Comparison of ENCODE assay signal across 26 cellular contexts in the genomic region with DNA sequence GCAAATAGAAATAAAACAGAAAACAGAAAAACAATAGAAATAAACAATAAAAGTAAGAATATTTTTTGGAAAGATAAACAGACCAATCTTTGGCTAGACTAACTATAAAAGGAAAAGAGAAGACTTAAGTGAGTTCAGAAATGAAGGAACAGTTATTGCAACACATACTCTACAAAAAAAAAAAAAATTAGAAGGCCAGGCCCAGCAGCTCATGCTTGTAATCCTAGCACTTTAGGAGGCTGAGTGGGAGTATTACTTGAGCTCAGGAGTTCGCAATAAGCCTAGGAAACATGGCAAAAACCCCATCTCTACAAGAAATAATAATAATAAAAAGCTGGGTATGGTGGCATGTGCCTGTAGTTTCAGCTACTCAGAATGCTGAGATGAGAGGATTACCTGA.
"Had no signal": no experiment of that assay in that cellular context is flagged by ENCODE, and none has a peak within 500 bp of the region (broad histone marks: within the 10 kb centered on the region; RNA-seq: fewer than 3 reads in every experiment).

No MANE protein-coding gene starts in this region.

- H3K4me3 Mint-ChIP-seq: mesothelial cell of epicardium; naive B cell; natural killer cell; nephron progenitor cell; neural progenitor cell; stimulated activated naive B cell treated with anti-CD40 and anti-IgM and Interleukin-4, amounts not matched to agents 10 μg/mL and 1 μg/mL and 100 μg/mL, for 72 hours had no signal

- H3K36me3 ChIP-seq: neural progenitor cell, neutrophil, right lobe of liver, stomach, thyroid gland, transverse colon, upper lobe of left lung had no signal

- H3K9me3 Mint-ChIP-seq: nephron progenitor cell, neural progenitor cell had no signal

- H3K27me3 ChIP-seq: neural progenitor cell, neutrophil, right lobe of liver, stomach, testis, thyroid gland, transverse colon, upper lobe of left lung had no signal

- H3K27me3 Mint-ChIP-seq: naive B cell; stimulated activated naive B cell treated with anti-CD40 and anti-IgM and Interleukin-4, amounts not matched to agents 10 μg/mL and 1 μg/mL and 100 μg/mL, for 72 hours had no signal

- H3K4me1 Mint-ChIP-seq: mesothelial cell of epicardium; naive B cell; natural killer cell; nephron progenitor cell; neural progenitor cell; stimulated activated naive B cell treated with anti-CD40 and anti-IgM and Interleukin-4, amounts not matched to agents 10 μg/mL and 1 μg/mL and 100 μg/mL, for 72 hours had no signal

- H3K9ac ChIP-seq: neural progenitor cell, parathyroid adenoma had no signal

- H3K27ac ChIP-seq: neural progenitor cell, neutrophil, parathyroid adenoma, psoas muscle, right lobe of liver, stomach, testis, thyroid gland, transverse colon, upper lobe of left lung had no signal

- H3K27ac Mint-ChIP-seq: mesothelial cell of epicardium; naive B cell; natural killer cell; nephron progenitor cell; neural progenitor cell; stimulated activated naive B cell treated with anti-CD40 and anti-IgM and Interleukin-4, amounts not matched to agents 10 μg/mL and 1 μg/mL and 100 μg/mL, for 72 hours had no signal

- ATAC-seq: left cardiac atrium; left lobe of liver; natural killer cell; psoas muscle; right lobe of liver; stimulated activated naive B cell treated with anti-CD40 and anti-IgM and Interleukin-4, amounts not matched to agents 10 μg/mL and 1 μg/mL and 100 μg/mL, for 72 hours; stimulated activated naive CD8-positive, alpha-beta T cell treated with anti-CD3 and anti-CD28 coated beads, Interleukin-15, Interleukin-2, amounts not matched to agents 100 U/mL and 50 U/mL, for 24 hours had no signal

- H3K4me1 ChIP-seq: neural progenitor cell, parathyroid adenoma, psoas muscle, right lobe of liver, stomach, testis, thyroid gland, transverse colon, upper lobe of left lung had no signal

- H3K9me3 ChIP-seq: neutrophil, psoas muscle, right lobe of liver, stomach, testis, thyroid gland, transverse colon, upper lobe of left lung had no signal

- H3K36me3 Mint-ChIP-seq: mesothelial cell of epicardium; naive B cell; natural killer cell; neural progenitor cell; stimulated activated naive B cell treated with anti-CD40 and anti-IgM and Interleukin-4, amounts not matched to agents 10 μg/mL and 1 μg/mL and 100 μg/mL, for 72 hours had no signal

- H3K4me3 ChIP-seq: lung, neural progenitor cell, psoas muscle, right lobe of liver, smooth muscle cell, stomach, testis, thyroid gland, transverse colon, upper lobe of left lung had no signal

- DNase-seq: hippocampal formation; kidney glomerular epithelial cell; left cardiac atrium; mesendoderm; naive B cell; natural killer cell; nephron progenitor cell; occipital lobe; psoas muscle; right lobe of liver; stimulated activated CD4-positive, alpha-beta T cell treated with anti-CD3 and anti-CD28 coated beads, Interleukin-1b, Interleukin-23, amount 100 ng/mL, for 48 hours; stimulated activated CD4-positive, alpha-beta T cell treated with anti-CD3 and anti-CD28 coated beads, Interleukin-4, amount 100 ng/mL, for 1 hour; stimulated activated naive B cell treated with anti-CD40 and anti-IgM and Interleukin-4, amounts not matched to agents 10 μg/mL and 1 μg/mL and 100 μg/mL, for 72 hours; stimulated activated naive CD8-positive, alpha-beta T cell treated with anti-CD3 and anti-CD28 coated beads, Interleukin-15, Interleukin-2, amounts not matched to agents 100 U/mL and 50 U/mL, for 24 hours; stomach; testis; thyroid gland; transverse colon; upper lobe of left lung had no signal
